In the genomic region with DNA sequence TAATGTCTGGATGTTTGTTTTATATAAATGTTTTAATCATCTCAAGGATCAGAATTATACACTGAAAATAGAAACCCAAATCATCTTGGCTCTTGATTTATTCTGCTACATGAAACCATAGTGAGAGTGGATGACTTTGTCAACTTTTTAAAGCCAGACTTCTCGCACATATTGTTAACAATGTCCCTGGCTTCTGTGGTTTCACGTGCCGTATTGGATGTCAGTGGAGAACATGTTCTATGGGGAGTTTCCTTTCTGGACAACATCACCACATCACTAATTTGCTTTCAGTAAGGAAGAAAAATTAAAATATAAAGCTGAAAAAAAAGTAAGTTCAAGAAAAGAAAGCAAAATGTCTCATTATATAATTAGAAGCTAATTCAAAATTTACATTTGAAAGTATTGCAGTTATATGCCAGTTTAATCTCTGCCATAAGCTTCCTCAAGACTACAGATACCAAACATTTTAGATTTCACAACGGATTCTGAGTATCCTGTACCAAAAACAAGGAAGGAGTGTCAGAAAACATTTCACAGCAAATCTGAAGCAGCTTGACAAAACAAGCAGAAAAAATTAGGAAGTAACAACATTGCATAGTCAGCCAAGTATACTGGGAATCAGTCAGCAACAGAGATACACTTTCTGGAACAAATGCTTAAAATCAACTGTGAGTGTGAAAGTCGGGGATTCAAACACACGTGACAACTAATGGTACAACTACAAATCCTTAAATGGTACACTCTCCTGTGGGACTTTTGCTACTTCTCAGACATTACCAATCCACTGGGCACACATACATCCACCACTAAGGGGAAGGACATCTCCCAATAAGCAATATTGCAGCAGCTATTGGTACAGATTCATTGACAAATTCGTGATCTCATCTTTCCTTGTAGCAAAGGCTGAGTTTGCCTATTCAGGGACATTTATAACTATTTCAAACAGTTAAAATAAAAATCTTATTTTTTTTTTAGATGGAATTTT, we compare ENCODE assay signal across 19 cellular contexts.
DNase-seq lines count a peak whose midpoint lies in the region; ATAC-seq, FAIRE-seq and TF ChIP-seq lines count a peak whose summit lies in the region.
"Had no signal": no experiment of that assay in that cellular context is flagged by ENCODE, and none has a peak within 500 bp of the region (broad histone marks: within the 10 kb centered on the region; RNA-seq: fewer than 3 reads in every experiment).

No MANE protein-coding gene starts in this region.

- no peaks in the 10 kb centered on the region for H4K20me1 ChIP-seq in HepG2 (ENCODE audit: insufficient read depth, low read length)

- H3K9ac ChIP-seq in HepG2 (ENCODE audit: insufficient read depth, low read depth, low read length) = no peak overlapping the region

- H3K9me3 ChIP-seq in right lobe of liver (no peaks in the 10 kb centered on the region), HepG2 (ENCODE audit: low read length) (no peaks in the 10 kb centered on the region), esophagus squamous epithelium (no peaks in the 10 kb centered on the region), aorta (ENCODE audit: control insufficient read depth, low read length) (peaks cover 2% of the 10 kb centered on the region)
- H3K9me3 ChIP-seq: SJCRH30 had no signal

- in situ Hi-C loops in HepG2 (cut with HindIII; ENCODE audit: extremely low pct_ligation_motif_present, low pct_unique_long_range_greater_than_20kb) = no loop called here

- no peak for FAIRE-seq in HepG2 (lab: Jason Lieb, UNC)
- FAIRE-seq: bronchial epithelial cell, keratinocyte had no signal

- CTCF ChIA-PET in HepG2 (lab: Yijun Ruan, JAX; ENCODE audit: low intra/inter-chr PET ratio, low total read pairs) = no interaction called here

- H3K36me3 ChIP-seq in right lobe of liver (no peaks in the 10 kb centered on the region), HepG2 (replicated peaks in 1 of 2; ENCODE audit: control insufficient read depth in 1 of 2, insufficient read depth in 2 of 2, low read length in 2 of 2) (no peaks in the 10 kb centered on the region), esophagus squamous epithelium (no peaks in the 10 kb centered on the region), aorta (ENCODE audit: control insufficient read depth in 1 of 2, insufficient read depth in 2 of 2, low read length in 1 of 2) (no peaks in the 10 kb centered on the region)
- H3K36me3 ChIP-seq: SJCRH30 had no signal

- H3K79me2 ChIP-seq in HepG2 (ENCODE audit: insufficient read depth, low read length) = no peaks in the 10 kb centered on the region

- TF ChIP-seq CTCF in right lobe of liver (IDR thresholded peaks at IDR 0.05) (no peak), HepG2 (CRISPR knock-in tag; IDR thresholded peaks at IDR 0.05) (no peak), esophagus squamous epithelium (IDR thresholded peaks at IDR 0.05) (no peak)

- H3K4me2 ChIP-seq in HepG2 (ENCODE audit: low read depth, low read length) = no peak overlapping the region

- H3K27me3 ChIP-seq in right lobe of liver (no peaks in the 10 kb centered on the region), HepG2 (ENCODE audit: control insufficient read depth in 1 of 2, insufficient read depth in 2 of 2, low read length in 2 of 2) (no peaks in the 10 kb centered on the region), esophagus squamous epithelium (no peaks in the 10 kb centered on the region), aorta (ENCODE audit: control insufficient read depth in 1 of 2, insufficient read depth in 2 of 2, low read length in 1 of 2) (no peaks in the 10 kb centered on the region)
- H3K27me3 ChIP-seq: SJCRH30 had no signal

- TF ChIP-seq RAD21 in HepG2 (CRISPR knock-in tag; IDR thresholded peaks at IDR 0.05) = no peak

- no peak for DNase-seq in right lobe of liver
- DNase-seq in HepG2 (ENCODE audit: low spot score) = no peak
- DNase-seq in esophagus squamous epithelium (lab: John Stamatoyannopoulos, UW) = no peak
- peak; percentile 48 for DNase-seq in myocyte (ENCODE audit: low read depth)
- DNase-seq in aorta = no peak
- DNase-seq in SHP77 treated with DMSO at 0.1 percent for 48 hours (lab: John Stamatoyannopoulos, UW) = no peak
- no peak for DNase-seq in NCI-H1417 (lab: John Stamatoyannopoulos, UW)
- DNase-seq: CD4-positive, alpha-beta memory T cell; DMS79; GOT3; midbrain; NCI-H1694; NCI-H446; SJCRH30; stimulated activated naive CD4-positive, alpha-beta T cell treated with Interleukin-2 at 50 U/mL for 16 hours had no signal

- intact Hi-C loops in right lobe of liver (cut with DNase I) = no loop called here
- intact Hi-C loops in HepG2 (cut with micrococcal nuclease; ENCODE audit: unreplicated experiment) = no loop called here
- intact Hi-C loops in esophagus squamous epithelium (cut with DNase I) = no loop called here
- intact Hi-C loops in aorta (cut with DNase I) = no loop called here

- POLR2A ChIA-PET in HepG2 (lab: Yijun Ruan, JAX) = no interaction called here

- no TSS peak for BruUV-seq in HepG2 (replicated peaks; lab: Mats Ljungman, UMichigan)

- H2AFZ ChIP-seq in HepG2 (ENCODE audit: low read length) = no peak overlapping the region

- ATAC-seq in right lobe of liver (peak in 3 of 4 donors; percentile 32 to 58 (median 43)), HepG2 (no peak), aorta (ENCODE audit: low FRiP score) (peak; percentile 26), HG02870 (IDR thresholded peaks at IDR 0.05; ENCODE audit: unreplicated experiment) (no peak)
- ATAC-seq: activated CD4-positive, CD25-positive, alpha-beta regulatory T cell treated with anti-CD3 and anti-CD28 coated beads, Interleukin-2, amount 50 U/mL, for 24 hours had no signal

- WGBS in right lobe of liver (ENCODE audit: insufficient coverage, low coverage, low lambda C conversion rate, missing lambda C conversion rate) = 37% methylated on average over 7 of the region's 7 CpGs
- 2% methylated on average over 7 of the region's 7 CpGs for WGBS in HepG2 (ENCODE audit: low lambda C conversion rate)
- WGBS in esophagus squamous epithelium, 2 donors = 47 to 52% methylated on average over 7 of the region's 7 CpGs
- WGBS in aorta, 2 donors = 70 to 80% methylated on average over 7 of the region's 7 CpGs

- TF ChIP-seq POLR2A in right lobe of liver (IDR thresholded peaks at IDR 0.05) (no peak), HepG2 (IDR thresholded peaks at IDR 0.05; ENCODE audit: insufficient read depth in 1 of 2, low read depth in 2 of 2, low read length in 2 of 2) (no peak), esophagus squamous epithelium (IDR thresholded peaks at IDR 0.05) (no peak)

- no peaks in the 10 kb centered on the region for H3K4me1 ChIP-seq in right lobe of liver
- no peaks in the 10 kb centered on the region for H3K4me1 ChIP-seq in HepG2 (ENCODE audit: insufficient read depth, low read length)
- no peaks in the 10 kb centered on the region for H3K4me1 ChIP-seq in esophagus squamous epithelium
- no peaks in the 10 kb centered on the region for H3K4me1 ChIP-seq in aorta (ENCODE audit: control insufficient read depth in 1 of 2, insufficient read depth in 2 of 2, low read length in 2 of 2)

- no peak overlapping the region for H3K4me3 ChIP-seq in right lobe of liver
- H3K4me3 ChIP-seq in HepG2 (replicated peaks in 1 of 3; ENCODE audit: insufficient read depth in 1 of 3, low read depth in 2 of 3, low read length in 3 of 3) = no peak overlapping the region
- H3K4me3 ChIP-seq in esophagus squamous epithelium = no peak overlapping the region
- H3K4me3 ChIP-seq in aorta (ENCODE audit: low read length in 2 of 2) = no peak overlapping the region
- H3K4me3 ChIP-seq: SJCRH30 had no signal

- H3K27ac ChIP-seq in right lobe of liver (no peak overlapping the region), HepG2 (ENCODE audit: extremely low read length, insufficient read depth, low read length) (no peak overlapping the region), esophagus squamous epithelium (peak overlapping the region in 3 of 4 donors; percentile 0 to 75 (median 47)), aorta (ENCODE audit: low read depth in 1 of 2, low read length in 2 of 2) (no peak overlapping the region)
- H3K27ac ChIP-seq: SJCRH30 had no signal

- TF ChIP-seq EP300 in HepG2 (IDR thresholded peaks at IDR 0.05; ENCODE audit: low read depth in 2 of 2, low read length in 2 of 2) (no peak), HepG2 (CRISPR knock-in tag; IDR thresholded peaks at IDR 0.05; ENCODE audit: borderline replicate concordance) (no peak)

TF ChIP-seq in HepG2, 621 proteins besides CTCF, POLR2A, EP300 and RAD21 (continues in another document):
- TF ChIP-seq MIER3 (CRISPR knock-in tag; IDR thresholded peaks at IDR 0.05; ENCODE audit: borderline replicate concordance) (no peak), PCBP2 (optimal IDR thresholded peaks at IDR 0.05; ENCODE audit: low read depth, low read length, poor library complexity, severe bottlenecking) (no peak), RFXANK (CRISPR knock-in tag; IDR thresholded peaks at IDR 0.05) (no peak), ZNF792 (CRISPR knock-in tag; IDR thresholded peaks at IDR 0.05) (no peak), SALL1 (CRISPR knock-in tag; IDR thresholded peaks at IDR 0.05) (no peak), ZNF782 (CRISPR knock-in tag; IDR thresholded peaks at IDR 0.05; ENCODE audit: borderline replicate concordance) (no peak), ETV6 (CRISPR knock-in tag; conservative IDR thresholded peaks at IDR 0.05) (no peak), ZNF616 (CRISPR knock-in tag; IDR thresholded peaks at IDR 0.05; ENCODE audit: low read depth) (no peak)

Comparison
In these comparisons a context has a peak if more than half of its experiments do, and no peak if none do; other contexts are left out.
1. ATAC-seq: peak in right lobe of liver (3 of 4) and aorta (single experiment); none in HepG2 (single experiment) and HG02870 (single experiment).
2. H3K27ac ChIP-seq: peak in esophagus squamous epithelium (3 of 4); none in right lobe of liver (0 of 3), HepG2 (single experiment) and aorta (0 of 2).